Comparison of ENCODE assay signal across 19 cellular contexts in genomic region chr2:66171530-66171929, GRCh38.
"Had no signal": no experiment of that assay in that cellular context is flagged by ENCODE, and none has a peak within 500 bp of the region (broad histone marks: within the 10 kb centered on the region; RNA-seq: fewer than 3 reads in every experiment).

No MANE protein-coding gene starts in this region.

- H3K9me3 ChIP-seq: gastroesophageal sphincter, left lung had no signal

- FAIRE-seq: colon, keratinocyte, small intestine had no signal

- ATAC-seq: activated CD8-positive, alpha-beta T cell treated with anti-CD3 and anti-CD28 coated beads for 36 hours; gastroesophageal sphincter; left lung; naive thymus-derived CD8-positive, alpha-beta T cell; right cardiac atrium; T-helper 17 cell had no signal

- H3K4me1 ChIP-seq: gastroesophageal sphincter, left lung had no signal

- H3K27ac ChIP-seq: gastroesophageal sphincter, left lung had no signal

- DNase-seq: activated CD4-positive, alpha-beta T cell treated with anti-CD3 and anti-CD28 coated beads for 4 hours; activated CD8-positive, alpha-beta memory T cell treated with anti-CD3 and anti-CD28 coated beads, Interleukin-2, amount 50 U/mL, for 4 hours; activated CD8-positive, alpha-beta T cell treated with anti-CD3 and anti-CD28 coated beads for 36 hours; activated effector memory CD4-positive, alpha-beta T cell treated with anti-CD3 and anti-CD28 coated beads, Interleukin-2, amount 50 U/mL, for 16 hours; activated T-cell treated with anti-CD3 and anti-CD28 coated beads, Interleukin-2, amount 50 U/mL, for 48 hours; amniotic stem cell; caudate nucleus; left lung; naive thymus-derived CD8-positive, alpha-beta T cell; occipital lobe; small intestine; stimulated activated CD4-positive, alpha-beta T cell treated with anti-CD3 and anti-CD28 coated beads, Interleukin-4, amount 100 ng/mL, for 4 hours; stimulated activated CD8-positive, alpha-beta memory T cell treated with anti-CD3 and anti-CD28 coated beads, Interleukin-4, amount 100 ng/mL, for 48 hours; stimulated activated naive CD4-positive, alpha-beta T cell treated with Interleukin-2 at 50 U/mL for 16 hours; T-helper 17 cell had no signal

- H3K4me3 ChIP-seq: gastroesophageal sphincter, left lung had no signal

- H3K36me3 ChIP-seq: gastroesophageal sphincter, left lung had no signal

- H3K27me3 ChIP-seq: gastroesophageal sphincter, left lung had no signal
